In genomic region chrY:21253455-21254248, GRCh38 we compare ENCODE assay signal across 17 cellular contexts.
DNase-seq lines count a peak whose midpoint lies in the region; ATAC-seq and TF ChIP-seq lines count a peak whose summit lies in the region.
"Had no signal": no experiment of that assay in that cellular context is flagged by ENCODE, and none has a peak within 500 bp of the region (broad histone marks: within the 10 kb centered on the region; RNA-seq: fewer than 3 reads in every experiment).

No MANE protein-coding gene starts in this region.

- H3K4me3 ChIP-seq in ACC112 (ENCODE audit: low read depth, low read length) (no peak overlapping the region), OCI-LY3 (ENCODE audit: low read length) (no peak overlapping the region), osteoblast (ENCODE audit: insufficient read depth, low read length) (no peak overlapping the region)

- H2AFZ ChIP-seq in ACC112 (ENCODE audit: low read length, unreplicated experiment), result no peak overlapping the region
- no peak overlapping the region for H2AFZ ChIP-seq in OCI-LY3 (ENCODE audit: low read depth, low read length)
- no peak overlapping the region for H2AFZ ChIP-seq in osteoblast (ENCODE audit: low read length)

- peaks cover 24% of the 10 kb centered on the region for H3K4me1 Mint-ChIP-seq in activated CD8-positive, alpha-beta memory T cell treated with anti-CD3 and anti-CD28 coated beads, Interleukin-2, amount 10 ng/mL, durations not matched to agents 7 days and 5 days
- peaks cover 49% of the 10 kb centered on the region for H3K4me1 Mint-ChIP-seq in activated naive CD8-positive, alpha-beta T cell treated with anti-CD3 and anti-CD28 coated beads, Interleukin-2, amount 50 U/mL, for 24 hours

- peak overlapping the region; percentile 44 for H3K9ac ChIP-seq in OCI-LY3 (ENCODE audit: low read length)

- no peaks in the 10 kb centered on the region for H3K27me3 Mint-ChIP-seq in activated CD8-positive, alpha-beta memory T cell treated with anti-CD3 and anti-CD28 coated beads, Interleukin-2, amount 10 ng/mL, durations not matched to agents 7 days and 5 days
- H3K27me3 Mint-ChIP-seq in activated naive CD8-positive, alpha-beta T cell treated with anti-CD3 and anti-CD28 coated beads, Interleukin-2, amount 50 U/mL, for 24 hours, result no peaks in the 10 kb centered on the region
- H3K27me3 Mint-ChIP-seq: CD4-positive, alpha-beta memory T cell had no signal

- H3K4me2 ChIP-seq in OCI-LY3 (ENCODE audit: low read length) (peak overlapping the region; percentile 44), osteoblast (ENCODE audit: insufficient read depth, low read length) (no peak overlapping the region)

- no peak for ATAC-seq in activated CD8-positive, alpha-beta memory T cell treated with anti-CD3 and anti-CD28 coated beads, Interleukin-2, amount 10 ng/mL, durations not matched to agents 7 days and 5 days
- ATAC-seq in activated naive CD8-positive, alpha-beta T cell treated with anti-CD3 and anti-CD28 coated beads, Interleukin-2, amount 50 U/mL, for 24 hours, result no peak
- ATAC-seq in HG02852 (IDR thresholded peaks at IDR 0.05; ENCODE audit: unreplicated experiment), result no peak

- TF ChIP-seq CTCF in OCI-LY3 (IDR thresholded peaks at IDR 0.05; ENCODE audit: low read depth, low read length) (no peak), osteoblast (IDR thresholded peaks at IDR 0.05; ENCODE audit: extremely low read depth, low read depth, low read length) (no peak)

- H3K27me3 ChIP-seq in ACC112 (ENCODE audit: insufficient read depth, low read length) (no peaks in the 10 kb centered on the region), OCI-LY3 (ENCODE audit: low read depth, low read length) (no peaks in the 10 kb centered on the region), osteoblast (ENCODE audit: insufficient read depth, low read length) (no peaks in the 10 kb centered on the region)

- H3K36me3 ChIP-seq in ACC112 (ENCODE audit: insufficient read depth, low read length), result no peaks in the 10 kb centered on the region
- peaks cover 7% of the 10 kb centered on the region for H3K36me3 ChIP-seq in OCI-LY3 (replicated peaks; ENCODE audit: low read depth, low read length)
- no peaks in the 10 kb centered on the region for H3K36me3 ChIP-seq in osteoblast (ENCODE audit: insufficient read depth, low read length)

- H3K9me3 ChIP-seq in OCI-LY3 (ENCODE audit: insufficient read depth, low read length) (no peaks in the 10 kb centered on the region), osteoblast (ENCODE audit: low read depth, low read length) (no peaks in the 10 kb centered on the region)

- H3K27ac ChIP-seq in ACC112 (ENCODE audit: low read depth, low read length) (peak overlapping the region; percentile 32; the same call in 1 of the 2 replicates), OCI-LY3 (ENCODE audit: low read length) (peak overlapping the region; percentile 68), osteoblast (ENCODE audit: low read depth, low read length) (no peak overlapping the region)

- H3K27ac Mint-ChIP-seq in activated CD8-positive, alpha-beta memory T cell treated with anti-CD3 and anti-CD28 coated beads, Interleukin-2, amount 10 ng/mL, durations not matched to agents 7 days and 5 days, result peak overlapping the region; percentile 47
- no peak overlapping the region for H3K27ac Mint-ChIP-seq in activated naive CD8-positive, alpha-beta T cell treated with anti-CD3 and anti-CD28 coated beads, Interleukin-2, amount 50 U/mL, for 24 hours

- H3K9me3 Mint-ChIP-seq in activated CD8-positive, alpha-beta memory T cell treated with anti-CD3 and anti-CD28 coated beads, Interleukin-2, amount 10 ng/mL, durations not matched to agents 7 days and 5 days (ENCODE audit: low read depth), result no peaks in the 10 kb centered on the region
- no peaks in the 10 kb centered on the region for H3K9me3 Mint-ChIP-seq in activated naive CD8-positive, alpha-beta T cell treated with anti-CD3 and anti-CD28 coated beads, Interleukin-2, amount 50 U/mL, for 24 hours
- H3K9me3 Mint-ChIP-seq: CD4-positive, alpha-beta memory T cell had no signal

- no peaks in the 10 kb centered on the region for H3K79me2 ChIP-seq in ACC112 (ENCODE audit: control insufficient read depth, insufficient read depth, low read length, unreplicated experiment)
- H3K79me2 ChIP-seq in OCI-LY3 (ENCODE audit: low read length), result peaks cover 54% of the 10 kb centered on the region
- no peaks in the 10 kb centered on the region for H3K79me2 ChIP-seq in osteoblast (ENCODE audit: insufficient read depth, low read length)

- H3K4me3 Mint-ChIP-seq in activated CD8-positive, alpha-beta memory T cell treated with anti-CD3 and anti-CD28 coated beads, Interleukin-2, amount 10 ng/mL, durations not matched to agents 7 days and 5 days, result no peak overlapping the region
- H3K4me3 Mint-ChIP-seq in activated naive CD8-positive, alpha-beta T cell treated with anti-CD3 and anti-CD28 coated beads, Interleukin-2, amount 50 U/mL, for 24 hours, result peak overlapping the region; percentile 34

- no peaks in the 10 kb centered on the region for H3K36me3 Mint-ChIP-seq in activated CD8-positive, alpha-beta memory T cell treated with anti-CD3 and anti-CD28 coated beads, Interleukin-2, amount 10 ng/mL, durations not matched to agents 7 days and 5 days
- no peaks in the 10 kb centered on the region for H3K36me3 Mint-ChIP-seq in activated naive CD8-positive, alpha-beta T cell treated with anti-CD3 and anti-CD28 coated beads, Interleukin-2, amount 50 U/mL, for 24 hours (ENCODE audit: low read depth)
- H3K36me3 Mint-ChIP-seq: CD4-positive, alpha-beta memory T cell had no signal

- no peak for DNase-seq in activated CD8-positive, alpha-beta memory T cell treated with anti-CD3 and anti-CD28 coated beads, Interleukin-2, amount 10 ng/mL, durations not matched to agents 7 days and 5 days
- no peak for DNase-seq in activated CD8-positive, alpha-beta memory T cell treated with anti-CD3 and anti-CD28 coated beads, Interleukin-2, amount 50 U/mL, for 4 hours
- DNase-seq in activated naive CD8-positive, alpha-beta T cell treated with anti-CD3 and anti-CD28 coated beads, Interleukin-2, amount 50 U/mL, for 24 hours, result no peak
- DNase-seq in osteoblast (ENCODE audit: insufficient read length, low spot score, missing footprints), result no peak
- DNase-seq: AML-193; CD4-positive, alpha-beta memory T cell; DMS79 treated with DMSO at 0.1 percent for 48 hours; HCEC 1CT; Karpas-422; MM.1S; NCI-H1105; NCI-H1694 treated with DMSO at 0.1 percent for 48 hours; NCI-H446; NCI-H748 treated with DMSO at 0.1 percent for 48 hours had no signal

- H4K20me1 ChIP-seq in OCI-LY3 (ENCODE audit: insufficient read depth, low read length), result no peaks in the 10 kb centered on the region
- no peaks in the 10 kb centered on the region for H4K20me1 ChIP-seq in osteoblast (ENCODE audit: insufficient read depth, low read length)

- peaks cover 12% of the 10 kb centered on the region for H3K4me1 ChIP-seq in ACC112 (ENCODE audit: control insufficient read depth, insufficient read depth, low read length, unreplicated experiment)
- H3K4me1 ChIP-seq in OCI-LY3 (ENCODE audit: low read length), result peaks cover 93% of the 10 kb centered on the region
- no peaks in the 10 kb centered on the region for H3K4me1 ChIP-seq in osteoblast (ENCODE audit: insufficient read depth, low read length)

- CTCF ChIA-PET in activated CD8-positive, alpha-beta memory T cell treated with anti-CD3 and anti-CD28 coated beads, Interleukin-2, amount 10 ng/mL, durations not matched to agents 7 days and 5 days (lab: Charles Lee), result no interaction called here
